8 cellular contexts compared by ENCODE assay signal in the genomic region with DNA sequence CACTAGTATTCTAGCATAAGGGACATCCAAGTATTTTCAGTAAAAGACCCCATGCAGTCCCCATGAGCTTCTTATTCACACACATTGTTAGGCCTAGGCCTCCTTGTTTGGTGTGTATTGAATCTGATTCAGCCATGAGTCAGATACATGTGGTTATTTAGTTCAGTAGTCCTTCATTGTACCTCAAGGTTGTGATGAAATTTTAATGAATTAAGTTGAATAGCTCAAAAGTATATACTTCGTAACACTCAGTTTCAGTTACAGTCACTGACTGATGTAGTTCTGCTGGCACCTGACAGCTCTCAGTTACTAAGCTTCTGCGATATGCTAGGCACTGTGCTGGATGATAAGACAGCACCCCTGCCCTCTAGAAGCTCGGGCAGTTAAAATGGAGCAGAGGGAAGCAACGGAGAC.
DNase-seq lines count a peak whose midpoint lies in the region; ATAC-seq, FAIRE-seq and TF ChIP-seq lines count a peak whose summit lies in the region.

No MANE protein-coding gene starts in this region.

- H3K4me1 ChIP-seq in right lobe of liver: no peaks in the 10 kb centered on the region

- peak; percentile 86 for FAIRE-seq in H54 (lab: Jason Lieb, UNC)

- TF ChIP-seq CTCF in fibroblast of pulmonary artery (IDR thresholded peaks at IDR 0.05; ENCODE audit: low read length, missing control alignments) (no peak), right lobe of liver (IDR thresholded peaks at IDR 0.05) (no peak)

- H3K9me3 Mint-ChIP-seq in activated T-helper 17 cell treated with anti-CD3 and anti-CD28 coated beads, Interleukin-2, amount 50 U/mL, for 72 hours: no peaks in the 10 kb centered on the region

- no peaks in the 10 kb centered on the region for H3K9me3 ChIP-seq in right lobe of liver

- WGBS in right lobe of liver (ENCODE audit: insufficient coverage, low coverage, low lambda C conversion rate, missing lambda C conversion rate): 90% methylated on average over 4 of the region's 4 CpGs

- no peaks in the 10 kb centered on the region for H3K27me3 ChIP-seq in right lobe of liver

- TF ChIP-seq POLR2A in H54 (IDR thresholded peaks at IDR 0.05; ENCODE audit: low read depth, low read length): no peak
- no peak for TF ChIP-seq POLR2A in right lobe of liver (IDR thresholded peaks at IDR 0.05)

- ATAC-seq in activated T-helper 17 cell treated with anti-CD3 and anti-CD28 coated beads, Interleukin-2, amount 50 U/mL, for 72 hours (replicated peaks): peak; percentile 92
- ATAC-seq in right lobe of liver (no peak), HG03354 (IDR thresholded peaks at IDR 0.05; ENCODE audit: poor library complexity, severe bottlenecking, unreplicated experiment) (no peak), GM18519 (IDR thresholded peaks at IDR 0.05; ENCODE audit: low FRiP score, unreplicated experiment) (no peak)

- H3K36me3 Mint-ChIP-seq in activated T-helper 17 cell treated with anti-CD3 and anti-CD28 coated beads, Interleukin-2, amount 50 U/mL, for 72 hours (ENCODE audit: low read depth): peaks cover 100% of the 10 kb centered on the region

- peaks cover 0 to 88% (median 30%) of the 10 kb centered on the region in 4 donors for H3K36me3 ChIP-seq in right lobe of liver

- peak overlapping the region; percentile 64 for H3K4me3 Mint-ChIP-seq in activated T-helper 17 cell treated with anti-CD3 and anti-CD28 coated beads, Interleukin-2, amount 50 U/mL, for 72 hours

- in situ Hi-C loops in ACHN (cut with HindIII; ENCODE audit: low pct_ligation_motif_present, low pct_unique_long_range_greater_than_20kb, low sequenced_read_pairs): no loop called here

- DNase-seq in ACHN: peak; percentile 72
- peak; percentile 27 for DNase-seq in H54 (ENCODE audit: insufficient read length, low spot score)
- peak; percentile 80 for DNase-seq in fibroblast of pulmonary artery (ENCODE audit: low read depth)
- DNase-seq in right lobe of liver: no peak
- no peak for DNase-seq in HK-2 (ENCODE audit: unreplicated experiment)

- H3K27ac ChIP-seq in right lobe of liver: no peak overlapping the region

- H3K4me3 ChIP-seq in fibroblast of pulmonary artery (replicated peaks; ENCODE audit: low read depth, low read length) (no peak overlapping the region), right lobe of liver (no peak overlapping the region)

- peaks cover 41% of the 10 kb centered on the region for H3K4me1 Mint-ChIP-seq in activated T-helper 17 cell treated with anti-CD3 and anti-CD28 coated beads, Interleukin-2, amount 50 U/mL, for 72 hours

- H3K27ac Mint-ChIP-seq in activated T-helper 17 cell treated with anti-CD3 and anti-CD28 coated beads, Interleukin-2, amount 50 U/mL, for 72 hours: peak overlapping the region; percentile 86

- intact Hi-C loops in right lobe of liver (cut with DNase I): no loop called here

- H3K27me3 Mint-ChIP-seq in activated T-helper 17 cell treated with anti-CD3 and anti-CD28 coated beads, Interleukin-2, amount 50 U/mL, for 72 hours: no peaks in the 10 kb centered on the region

Comparison
In these comparisons a context has a peak if more than half of its experiments do, and no peak if none do; other contexts are left out.
1. DNase-seq: peak in ACHN (single experiment), H54 (single experiment) and fibroblast of pulmonary artery (single experiment); none in right lobe of liver (0 of 3) and HK-2 (single experiment).